ENCODE assay signal across 25 cellular contexts in genomic region chr10:132664407-132664806, GRCh38.
DNase-seq lines count a peak whose midpoint lies in the region; ATAC-seq and TF ChIP-seq lines count a peak whose summit lies in the region.
"Had no signal": no experiment of that assay in that cellular context is flagged by ENCODE, and none has a peak within 500 bp of the region (broad histone marks: within the 10 kb centered on the region; RNA-seq: fewer than 3 reads in every experiment).

No MANE protein-coding gene starts in this region.

- peaks cover 32% of the 10 kb centered on the region for H3K79me2 ChIP-seq in PC-3 (ENCODE audit: low read length)

- no peak overlapping the region for H3K4me3 Mint-ChIP-seq in effector memory CD8-positive, alpha-beta T cell
- H3K4me3 Mint-ChIP-seq: B cell; CD4-positive, alpha-beta T cell; GM23338 had no signal

- no peak overlapping the region for H3K18ac ChIP-seq in mesenchymal stem cell (ENCODE audit: low read depth in 1 of 2, low read length in 2 of 2)

- CTCF ChIA-PET in PC-3 (lab: Charles Lee) = no interaction called here

- ATAC-seq in PC-3 (no peak), HG03045 (IDR thresholded peaks at IDR 0.05; ENCODE audit: unreplicated experiment) (no peak), GM18511 (IDR thresholded peaks at IDR 0.05; ENCODE audit: unreplicated experiment) (no peak)
- ATAC-seq in effector memory CD8-positive, alpha-beta T cell (replicated peaks) = no peak
- ATAC-seq: A549, GM12878 had no signal

- no peak overlapping the region for H3K27ac Mint-ChIP-seq in effector memory CD8-positive, alpha-beta T cell
- H3K27ac Mint-ChIP-seq: B cell; CD4-positive, alpha-beta T cell; GM23338 had no signal

- peak overlapping the region; percentile 10 to 89 (median 78); a peak in 19 of 22 replicates for H3K4me2 ChIP-seq in BLaER1 treated with 17β-estradiol and CSF1 and Interleukin-3, amounts not matched to agents 10 nM and 100 nM
- peak overlapping the region; percentile 40 for H3K4me2 ChIP-seq in PC-3 (ENCODE audit: low read length)
- no peak overlapping the region for H3K4me2 ChIP-seq in mesenchymal stem cell (ENCODE audit: low read length, poor library complexity, severe bottlenecking)
- H3K4me2 ChIP-seq: A549, GM23338, SK-N-SH had no signal

- TF ChIP-seq CTCF in PC-3 (conservative IDR thresholded peaks at IDR 0.05; ENCODE audit: low read depth, low read length) (no peak), epithelial cell of esophagus (IDR thresholded peaks at IDR 0.05; ENCODE audit: insufficient read depth, low read depth, low read length, missing control alignments) (no peak)

- H3K4me1 Mint-ChIP-seq in effector memory CD8-positive, alpha-beta T cell (ENCODE audit: low read depth in 2 of 2) = no peaks in the 10 kb centered on the region
- H3K4me1 Mint-ChIP-seq: B cell, GM23338 had no signal

- H3K27me3 ChIP-seq in BLaER1 treated with 17β-estradiol and CSF1 and Interleukin-3, amounts not matched to agents 10 nM and 100 nM = peaks cover 0 to 20% (median 0%) of the 10 kb centered on the region in 11 experiments; a peak in 5 of 22 replicates
- H3K27me3 ChIP-seq in PC-3 (ENCODE audit: low read length) (no peaks in the 10 kb centered on the region), mesenchymal stem cell (ENCODE audit: control insufficient read depth in 1 of 2, insufficient read depth in 1 of 2, low read length in 2 of 2) (no peaks in the 10 kb centered on the region)

- H3K9me3 Mint-ChIP-seq in effector memory CD8-positive, alpha-beta T cell = no peaks in the 10 kb centered on the region
- H3K9me3 Mint-ChIP-seq: CD4-positive, alpha-beta T cell; GM23338 had no signal

- H3K4ac ChIP-seq in mesenchymal stem cell (ENCODE audit: low read depth in 1 of 2, low read length in 2 of 2) = peak overlapping the region in 1 of 2 experiments; percentile 17

- BruUV-seq in PC-3 (replicated peaks; lab: Mats Ljungman, UMichigan) = no TSS peak

- no peak for DNase-seq in PC-3
- peak; percentile 46 for DNase-seq in epithelial cell of esophagus (ENCODE audit: low read depth)
- no peak for DNase-seq in mesenchymal stem cell
- no peak for DNase-seq in effector memory CD8-positive, alpha-beta T cell
- no peak for DNase-seq in foreskin melanocyte
- DNase-seq: CD4-positive, alpha-beta T cell; COR-L47; DMS79; HCEC 1CT; KG1; NCI-H1105; NCI-H146; NCI-H2029; NCI-H226; NCI-H526 treated with DMSO at 0.1 percent for 48 hours; OCI-M1; SHP77 treated with DMSO at 0.1 percent for 48 hours; SK-N-SH had no signal

- peak overlapping the region in 4 of 11 experiments; percentile 8 to 33 (median 13); a peak in 1 of 22 replicates for H3K9ac ChIP-seq in BLaER1 treated with 17β-estradiol and CSF1 and Interleukin-3, amounts not matched to agents 10 nM and 100 nM
- H3K9ac ChIP-seq in PC-3 (ENCODE audit: low read length) = peak overlapping the region; percentile 21; the same call in 1 of the 2 replicates
- no peak overlapping the region for H3K9ac ChIP-seq in mesenchymal stem cell (ENCODE audit: low read length)
- H3K9ac ChIP-seq: SK-N-SH had no signal

- H3K23ac ChIP-seq in mesenchymal stem cell (ENCODE audit: low read length in 2 of 2) = no peak overlapping the region

- intact Hi-C loops in PC-3 (cut with micrococcal nuclease) = no loop called here

- no peak overlapping the region for H3K4me3 ChIP-seq in BLaER1 treated with 17β-estradiol and CSF1 and Interleukin-3, amounts not matched to agents 10 nM and 100 nM
- H3K4me3 ChIP-seq in PC-3 (ENCODE audit: low read length) = no peak overlapping the region
- H3K4me3 ChIP-seq in epithelial cell of esophagus (ENCODE audit: low read length) = no peak overlapping the region
- H3K4me3 ChIP-seq in mesenchymal stem cell (ENCODE audit: insufficient read depth in 1 of 2, low read depth in 1 of 2, low read length in 2 of 2) = no peak overlapping the region
- H3K4me3 ChIP-seq: A549, GM12878, GM23338 had no signal

- no peak overlapping the region for H2BK15ac ChIP-seq in mesenchymal stem cell (ENCODE audit: low read depth, poor library complexity, severe bottlenecking)

- peaks cover 0 to 92% (median 71%) of the 10 kb centered on the region in 11 experiments; a peak in 19 of 22 replicates for H4K20me1 ChIP-seq in BLaER1 treated with 17β-estradiol and CSF1 and Interleukin-3, amounts not matched to agents 10 nM and 100 nM
- no peaks in the 10 kb centered on the region for H4K20me1 ChIP-seq in PC-3 (ENCODE audit: low read length)

- H3K9me3 ChIP-seq in BLaER1 treated with 17β-estradiol and CSF1 and Interleukin-3, amounts not matched to agents 10 nM and 100 nM (replicated peaks in 1 of 11) = peaks cover 0 to 10% (median 5%) of the 10 kb centered on the region in 11 experiments; a peak in 10 of 22 replicates
- peaks cover 4% of the 10 kb centered on the region; the same call in 1 of the 2 replicates for H3K9me3 ChIP-seq in PC-3 (ENCODE audit: low read length)
- H3K9me3 ChIP-seq in mesenchymal stem cell (ENCODE audit: control insufficient read depth, low read length) = no peaks in the 10 kb centered on the region
- H3K9me3 ChIP-seq: A549, SK-N-SH had no signal

- H3K79me1 ChIP-seq in mesenchymal stem cell (replicated peaks; ENCODE audit: low read length, poor library complexity, severe bottlenecking) = peaks cover 4% of the 10 kb centered on the region

- H2AFZ ChIP-seq in PC-3 (ENCODE audit: low read length) (no peak overlapping the region), mesenchymal stem cell (ENCODE audit: low read depth, low read length) (no peak overlapping the region)
- H2AFZ ChIP-seq: GM23338 had no signal

- no peak overlapping the region for H4K91ac ChIP-seq in mesenchymal stem cell (ENCODE audit: low read length)

- H3K27ac ChIP-seq in BLaER1 treated with 17β-estradiol and CSF1 and Interleukin-3, amounts not matched to agents 10 nM and 100 nM = no peak overlapping the region
- H3K27ac ChIP-seq in PC-3 (ENCODE audit: low read length) = peak overlapping the region; percentile 76
- no peak overlapping the region for H3K27ac ChIP-seq in mesenchymal stem cell (ENCODE audit: low read length, poor library complexity, severe bottlenecking)

- no peaks in the 10 kb centered on the region for H3K9me2 ChIP-seq in PC-3 (replicated peaks; ENCODE audit: low read length)
- H3K9me2 ChIP-seq: SK-N-SH had no signal

- H3K27me3 Mint-ChIP-seq in effector memory CD8-positive, alpha-beta T cell = no peaks in the 10 kb centered on the region
- H3K27me3 Mint-ChIP-seq: B cell; CD4-positive, alpha-beta T cell had no signal

- no peak overlapping the region for H2BK120ac ChIP-seq in mesenchymal stem cell (ENCODE audit: low read depth, low read length)

- H3K4me1 ChIP-seq in BLaER1 treated with 17β-estradiol and CSF1 and Interleukin-3, amounts not matched to agents 10 nM and 100 nM = peaks cover 42 to 59% (median 49%) of the 10 kb centered on the region in 10 experiments
- H3K4me1 ChIP-seq in PC-3 (ENCODE audit: insufficient read depth, low read length) (peaks cover 37% of the 10 kb centered on the region), mesenchymal stem cell (ENCODE audit: control insufficient read depth, insufficient read depth, low read depth, low read length) (peaks cover 42% of the 10 kb centered on the region)

- H4K8ac ChIP-seq in mesenchymal stem cell (ENCODE audit: low read length) = no peak overlapping the region

- no peaks in the 10 kb centered on the region for H3F3A ChIP-seq in PC-3 (ENCODE audit: low read length, unreplicated experiment)

- POLR2A ChIA-PET in PC-3 (lab: Charles Lee; ENCODE audit: unreplicated experiment) = no interaction called here

- peak overlapping the region in 1 of 2 experiments; percentile 9 for H3K14ac ChIP-seq in mesenchymal stem cell (ENCODE audit: low read length in 2 of 2)

- H3K36me3 Mint-ChIP-seq in effector memory CD8-positive, alpha-beta T cell (ENCODE audit: insufficient read depth) = no peaks in the 10 kb centered on the region

- WGBS in mesenchymal stem cell = 86% methylated on average over 6 of the region's 6 CpGs

- H2BK5ac ChIP-seq in mesenchymal stem cell (ENCODE audit: low read depth, low read length, poor library complexity, severe bottlenecking) = no peak overlapping the region

- H2BK12ac ChIP-seq in mesenchymal stem cell (ENCODE audit: low read length in 2 of 2) = peak overlapping the region; percentile 17 to 44

- H2AK5ac ChIP-seq in mesenchymal stem cell (ENCODE audit: low read length, severe bottlenecking) = peak overlapping the region; percentile 9

- H3K36me3 ChIP-seq in BLaER1 treated with 17β-estradiol and CSF1 and Interleukin-3, amounts not matched to agents 10 nM and 100 nM = peaks cover 0 to 20% (median 15%) of the 10 kb centered on the region in 11 experiments; a peak in 18 of 22 replicates
- H3K36me3 ChIP-seq in PC-3 (ENCODE audit: low read depth, low read length) (peaks cover 17% of the 10 kb centered on the region), mesenchymal stem cell (ENCODE audit: control insufficient read depth in 1 of 2, insufficient read depth in 2 of 2, low read depth in 1 of 2, low read length in 2 of 2) (peaks cover 9 to 11% of the 10 kb centered on the region in 2 experiments)
